Comparison of ENCODE assay signal across 18 cellular contexts in genomic region chr3:183826854-183827253, GRCh38. TPM values are rescaled to one million over a fixed set of nuclear protein-coding genes. Genes with fewer than 3 reads are reported as not detected.
DNase-seq lines count a peak whose midpoint lies in the region; ATAC-seq and TF ChIP-seq lines count a peak whose summit lies in the region.
"Had no signal": no experiment of that assay in that cellular context is flagged by ENCODE, and none has a peak within 500 bp of the region (broad histone marks: within the 10 kb centered on the region; RNA-seq: fewer than 3 reads in every experiment).

No MANE protein-coding gene starts in this region.

- H3K9me3 Mint-ChIP-seq in activated naive CD8-positive, alpha-beta T cell (ENCODE audit: low read depth) = no peaks in the 10 kb centered on the region
- no peaks in the 10 kb centered on the region for H3K9me3 Mint-ChIP-seq in activated naive CD8-positive, alpha-beta T cell treated with anti-CD3 and anti-CD28 coated beads for 36 hours
- H3K9me3 Mint-ChIP-seq in natural killer cell = no peaks in the 10 kb centered on the region
- no peaks in the 10 kb centered on the region for H3K9me3 Mint-ChIP-seq in type B pancreatic cell
- H3K9me3 Mint-ChIP-seq in effector memory CD8-positive, alpha-beta T cell = no peaks in the 10 kb centered on the region
- H3K9me3 Mint-ChIP-seq: stimulated activated naive CD8-positive, alpha-beta T cell treated with anti-CD3 and anti-CD28 coated beads, Interleukin-15, Interleukin-2, amounts not matched to agents 100 ng/mL and 50 ng/mL, for 24 hours; T-cell had no signal

- H3K4me3 ChIP-seq in body of pancreas = no peak overlapping the region
- H3K4me3 ChIP-seq: lower lobe of right lung had no signal

- peak overlapping the region; percentile 30 for H3K27ac Mint-ChIP-seq in activated naive CD8-positive, alpha-beta T cell
- no peak overlapping the region for H3K27ac Mint-ChIP-seq in activated naive CD8-positive, alpha-beta T cell treated with anti-CD3 and anti-CD28 coated beads for 36 hours
- H3K27ac Mint-ChIP-seq in natural killer cell (peak overlapping the region in 1 of 2 donors; percentile 11), type B pancreatic cell (no peak overlapping the region)
- no peak overlapping the region for H3K27ac Mint-ChIP-seq in effector memory CD8-positive, alpha-beta T cell

- intact Hi-C loops in body of pancreas (cut with DNase I) = no loop called here
- intact Hi-C loops in natural killer cell (cut with micrococcal nuclease) = no loop called here

- H3K27me3 Mint-ChIP-seq in activated naive CD8-positive, alpha-beta T cell = no peaks in the 10 kb centered on the region
- H3K27me3 Mint-ChIP-seq in activated naive CD8-positive, alpha-beta T cell treated with anti-CD3 and anti-CD28 coated beads for 36 hours = no peaks in the 10 kb centered on the region
- no peaks in the 10 kb centered on the region for H3K27me3 Mint-ChIP-seq in natural killer cell (ENCODE audit: low read depth in 2 of 2)
- H3K27me3 Mint-ChIP-seq in type B pancreatic cell = peaks cover 12% of the 10 kb centered on the region
- no peaks in the 10 kb centered on the region for H3K27me3 Mint-ChIP-seq in effector memory CD8-positive, alpha-beta T cell
- H3K27me3 Mint-ChIP-seq: stimulated activated naive CD8-positive, alpha-beta T cell treated with anti-CD3 and anti-CD28 coated beads, Interleukin-15, Interleukin-2, amounts not matched to agents 100 ng/mL and 50 ng/mL, for 24 hours had no signal

- H3K36me3 ChIP-seq in body of pancreas (replicated peaks in 1 of 2; ENCODE audit: insufficient read depth in 1 of 2, low read depth in 2 of 2) = peaks cover 0 to 2% of the 10 kb centered on the region in 2 donors

- 76 to 81% methylated on average over 5 of the region's 5 CpGs for WGBS in body of pancreas, 2 donors

- peak overlapping the region in 3 of 4 donors; percentile 19 to 69 (median 49) for H3K27ac ChIP-seq in body of pancreas
- H3K27ac ChIP-seq: lower lobe of right lung had no signal

- H3K9me3 ChIP-seq in body of pancreas = no peaks in the 10 kb centered on the region
- H3K9me3 ChIP-seq: lower lobe of right lung had no signal

- TF ChIP-seq CTCF in body of pancreas (IDR thresholded peaks at IDR 0.05) (no peak), natural killer cell (IDR thresholded peaks at IDR 0.05) (no peak), type B pancreatic cell (conservative IDR thresholded peaks at IDR 0.05) (no peak)

- DNase-seq in activated naive CD8-positive, alpha-beta T cell treated with anti-CD3 and anti-CD28 coated beads for 36 hours = no peak
- DNase-seq in body of pancreas (no peak), natural killer cell (no peak), type B pancreatic cell (ENCODE audit: extremely low spot score, unreplicated experiment) (no peak)
- DNase-seq in NK-92 treated with Interleukin-12 subunit alpha and Interleukin-12 subunit beta, amount 100 ng/mL, for 24 hours (lab: John Stamatoyannopoulos, UW) = no peak
- no peak for DNase-seq in effector memory CD8-positive, alpha-beta T cell
- DNase-seq: activated gamma-delta T cell treated with Interleukin-2 at 50 U/mL for 16 hours; CD4-positive, alpha-beta memory T cell; cortex of kidney; DND-41; erythroblast; HCEC 1CT; lower lobe of right lung; NCI-H1436 treated with DMSO at 0.1 percent for 48 hours; T-cell had no signal

- H3K4me1 Mint-ChIP-seq in activated naive CD8-positive, alpha-beta T cell (ENCODE audit: low read depth) = peaks cover 16% of the 10 kb centered on the region
- H3K4me1 Mint-ChIP-seq in activated naive CD8-positive, alpha-beta T cell treated with anti-CD3 and anti-CD28 coated beads for 36 hours = peaks cover 17% of the 10 kb centered on the region
- H3K4me1 Mint-ChIP-seq in natural killer cell (peaks cover 11 to 16% of the 10 kb centered on the region in 2 donors), type B pancreatic cell (ENCODE audit: unreplicated experiment) (peaks cover 19% of the 10 kb centered on the region)
- H3K4me1 Mint-ChIP-seq in effector memory CD8-positive, alpha-beta T cell (ENCODE audit: low read depth in 2 of 2) = peaks cover 8 to 11% of the 10 kb centered on the region in 2 donors

- no peaks in the 10 kb centered on the region for H3K27me3 ChIP-seq in body of pancreas

- H3K4me3 Mint-ChIP-seq in activated naive CD8-positive, alpha-beta T cell = no peak overlapping the region
- H3K4me3 Mint-ChIP-seq in activated naive CD8-positive, alpha-beta T cell treated with anti-CD3 and anti-CD28 coated beads for 36 hours = no peak overlapping the region
- H3K4me3 Mint-ChIP-seq in natural killer cell (peak overlapping the region; percentile 41), type B pancreatic cell (peak overlapping the region; percentile 37)
- peak overlapping the region in 1 of 2 donors; percentile 69 for H3K4me3 Mint-ChIP-seq in effector memory CD8-positive, alpha-beta T cell

- TF ChIP-seq POLR2A in body of pancreas (IDR thresholded peaks at IDR 0.05) = no peak

- H3K4me1 ChIP-seq in body of pancreas = peaks cover 29% of the 10 kb centered on the region

- no peak for ATAC-seq in body of pancreas
- ATAC-seq in natural killer cell = no peak
- ATAC-seq in HG02759 (IDR thresholded peaks at IDR 0.05; ENCODE audit: unreplicated experiment) = no peak
- ATAC-seq in effector memory CD8-positive, alpha-beta T cell (replicated peaks) = no peak
- ATAC-seq: lower lobe of right lung, T-cell had no signal

- H3K36me3 Mint-ChIP-seq in activated naive CD8-positive, alpha-beta T cell = no peaks in the 10 kb centered on the region
- no peaks in the 10 kb centered on the region for H3K36me3 Mint-ChIP-seq in activated naive CD8-positive, alpha-beta T cell treated with anti-CD3 and anti-CD28 coated beads for 36 hours
- H3K36me3 Mint-ChIP-seq in natural killer cell (no peaks in the 10 kb centered on the region), type B pancreatic cell (peaks cover 5% of the 10 kb centered on the region)
- peaks cover 27% of the 10 kb centered on the region for H3K36me3 Mint-ChIP-seq in effector memory CD8-positive, alpha-beta T cell (ENCODE audit: insufficient read depth)

RNA-seq across cellular contexts. Expression of gene MAP6D1, which starts 1.5 kb away (rescaled TPM):
- 1 to 10 TPM; 5.3 to 6.5 TPM for total RNA-seq in activated naive CD8-positive, alpha-beta T cell treated with anti-CD3 and anti-CD28 coated beads for 36 hours
- total RNA-seq in body of pancreas = 1 to 10 TPM in 1 of 2 donors, under 1 TPM in 1; 0.99 to 7.0 TPM
- total RNA-seq in natural killer cell = 1 to 10 TPM in 1 of 3 donors, under 1 TPM in 1, not detected in 1; 0.70 to 2.4 TPM
- 3.2 and 3.3 TPM in 2 replicates for total RNA-seq in type B pancreatic cell (ENCODE audit: low replicate concordance)

RNA-seq across cellular contexts. Expression of gene PARL, which starts 57.8 kb away (rescaled TPM):
- 100 to 1,000 TPM; 107 to 108 TPM for total RNA-seq in activated naive CD8-positive, alpha-beta T cell treated with anti-CD3 and anti-CD28 coated beads for 36 hours
- 10 to 100 TPM; 25.4 to 34.6 TPM for total RNA-seq in body of pancreas
- 10 to 100 TPM; 35.1 to 47.1 (median 37.7) TPM for total RNA-seq in natural killer cell
- total RNA-seq in type B pancreatic cell (ENCODE audit: low replicate concordance) = 53.1 and 63.0 TPM in 2 replicates

Comparison
In these comparisons a context has a peak if more than half of its experiments do, and no peak if none do; other contexts are left out.
1. H3K4me3 Mint-ChIP-seq: peak in natural killer cell (single experiment) and type B pancreatic cell (single experiment); none in activated naive CD8-positive, alpha-beta T cell (single experiment) and activated naive CD8-positive, alpha-beta T cell treated with anti-CD3 and anti-CD28 coated beads for 36 hours (single experiment).